13 cellular contexts compared by ENCODE assay signal in the genomic region with DNA sequence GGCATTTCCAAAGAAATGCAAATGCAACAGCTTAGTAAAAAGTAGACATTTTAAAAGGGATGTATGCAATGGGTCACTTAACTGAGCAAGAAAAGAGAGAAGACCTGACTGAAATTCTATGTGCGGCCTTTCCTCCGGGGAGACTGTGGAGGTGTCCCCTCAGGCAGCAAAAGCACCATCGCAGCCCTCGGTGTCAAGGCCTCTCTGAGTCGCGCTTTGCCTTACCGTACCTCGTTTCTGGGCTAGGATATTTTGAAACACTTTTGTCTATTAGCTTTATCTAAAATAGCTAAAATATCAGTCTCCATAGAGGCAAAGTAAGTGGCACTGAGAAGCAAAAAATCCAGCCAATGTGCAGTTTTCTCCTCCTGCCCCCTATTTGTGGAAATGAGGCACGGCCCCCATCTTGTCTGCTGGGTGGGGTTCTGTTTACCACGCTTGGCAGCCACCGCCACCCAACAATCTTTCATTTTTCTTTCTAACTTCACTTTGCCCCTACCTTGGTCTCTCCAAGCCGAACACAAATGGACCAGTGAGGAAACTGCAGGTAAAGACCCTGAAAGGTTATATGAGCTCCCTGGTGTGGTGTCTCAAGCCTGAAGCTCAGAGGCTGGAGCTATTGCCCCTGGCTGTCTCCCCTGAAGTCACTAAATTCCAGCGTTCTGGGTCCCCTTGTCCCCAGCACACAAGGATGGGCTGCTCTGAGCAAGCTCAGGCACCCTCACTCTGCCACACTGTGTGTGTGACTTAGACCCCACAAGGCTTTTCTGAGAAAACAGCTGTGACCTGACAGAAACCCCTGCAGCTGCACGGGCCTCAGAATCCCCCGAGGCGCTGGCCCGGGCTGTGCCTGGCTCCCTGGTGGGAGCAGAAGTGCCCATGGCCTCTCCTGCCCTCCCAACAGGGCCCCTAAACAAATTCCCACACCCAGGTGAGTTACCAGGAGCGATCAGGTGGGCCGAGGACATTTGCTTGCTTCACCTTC. TPM values are rescaled to one million over a fixed set of nuclear protein-coding genes. Genes with fewer than 3 reads are reported as not detected.
DNase-seq lines count a peak whose midpoint lies in the region; ATAC-seq, FAIRE-seq and TF ChIP-seq lines count a peak whose summit lies in the region.
"Had no signal": no experiment of that assay in that cellular context is flagged by ENCODE, and none has a peak within 500 bp of the region (broad histone marks: within the 10 kb centered on the region; RNA-seq: fewer than 3 reads in every experiment).

No MANE protein-coding gene starts in this region.

- no peaks in the 10 kb centered on the region for H3K27me3 ChIP-seq in BLaER1 treated with 17β-estradiol and CSF1 and Interleukin-3, amounts not matched to agents 10 nM and 100 nM
- no peaks in the 10 kb centered on the region for H3K27me3 ChIP-seq in PC-9 (ENCODE audit: insufficient read depth, low read depth)
- no peaks in the 10 kb centered on the region for H3K27me3 ChIP-seq in mucosa of rectum (ENCODE audit: control insufficient read depth in 2 of 2, insufficient read depth in 2 of 2, low read length in 2 of 2)
- no peaks in the 10 kb centered on the region for H3K27me3 ChIP-seq in adrenal gland
- H3K27me3 ChIP-seq in HepG2 (ENCODE audit: control insufficient read depth in 1 of 2, insufficient read depth in 2 of 2, low read length in 2 of 2) = peaks cover 0 to 9% of the 10 kb centered on the region in 2 experiments; a peak in 1 of 5 replicates
- H3K27me3 ChIP-seq: right atrium auricular region had no signal

- CTCF ChIA-PET in PC-9 (lab: Charles Lee) (interaction anchor here (0.6 kb wide), 1 partner anchor 297 kb away, joined by 3 read pairs; no protein-coding TSS in a partner anchor), HepG2 (lab: Yijun Ruan, JAX; ENCODE audit: low intra/inter-chr PET ratio, low total read pairs) (no interaction called here)

- WGBS in adrenal gland, 4 donors = 84 to 93% (median 86%) methylated on average over 15 to 19 of the region's 19 CpGs
- 59% methylated on average over 13 of the region's 19 CpGs for WGBS in HepG2 (ENCODE audit: low lambda C conversion rate)

- H4K20me1 ChIP-seq in BLaER1 treated with 17β-estradiol and CSF1 and Interleukin-3, amounts not matched to agents 10 nM and 100 nM = no peaks in the 10 kb centered on the region
- H4K20me1 ChIP-seq in PC-9 (ENCODE audit: insufficient read depth) = no peaks in the 10 kb centered on the region
- H4K20me1 ChIP-seq in HepG2 (ENCODE audit: insufficient read depth, low read length) = no peaks in the 10 kb centered on the region

- H2AFZ ChIP-seq in PC-9 = no peak overlapping the region; the same call in 1 of the 2 replicates
- no peak overlapping the region for H2AFZ ChIP-seq in HepG2 (ENCODE audit: low read length)

- no peaks in the 10 kb centered on the region for H3F3A ChIP-seq in PC-9 (ENCODE audit: insufficient read depth, low read depth)

- no peak for TF ChIP-seq EP300 in HepG2 (IDR thresholded peaks at IDR 0.05; ENCODE audit: low read depth in 2 of 2, low read length in 2 of 2)
- no peak for TF ChIP-seq EP300 in HepG2 (CRISPR knock-in tag; IDR thresholded peaks at IDR 0.05; ENCODE audit: borderline replicate concordance)

- intact Hi-C loops in PC-9 (cut with micrococcal nuclease; ENCODE audit: unreplicated experiment) (no loop called here), adrenal gland (cut with DNase I) (no loop called here), HepG2 (cut with micrococcal nuclease; ENCODE audit: unreplicated experiment) (no loop called here)

- in situ Hi-C loops in HepG2 (cut with HindIII; ENCODE audit: extremely low pct_ligation_motif_present, low pct_unique_long_range_greater_than_20kb) = no loop called here

- no TSS peak for BruUV-seq in PC-9 (replicated peaks; lab: Mats Ljungman, UMichigan)
- no TSS peak for BruUV-seq in HepG2 (replicated peaks; lab: Mats Ljungman, UMichigan)

- no peak overlapping the region for H3K4me3 ChIP-seq in BLaER1 treated with 17β-estradiol and CSF1 and Interleukin-3, amounts not matched to agents 10 nM and 100 nM
- no peak overlapping the region for H3K4me3 ChIP-seq in PC-9
- peak overlapping the region in 1 of 2 donors; percentile 59 for H3K4me3 ChIP-seq in mucosa of rectum (ENCODE audit: low read length in 2 of 2)
- no peak overlapping the region for H3K4me3 ChIP-seq in adrenal gland
- H3K4me3 ChIP-seq in HepG2 (replicated peaks in 1 of 3; ENCODE audit: insufficient read depth in 1 of 3, low read depth in 2 of 3, low read length in 3 of 3) = no peak overlapping the region
- H3K4me3 ChIP-seq: right atrium auricular region had no signal

- no peak for TF ChIP-seq CTCF in PC-9 (conservative IDR thresholded peaks at IDR 0.05)
- TF ChIP-seq CTCF in adrenal gland (IDR thresholded peaks at IDR 0.05) = no peak
- TF ChIP-seq CTCF in HepG2 (CRISPR knock-in tag; IDR thresholded peaks at IDR 0.05) = no peak

- peaks cover 0 to 12% (median 7%) of the 10 kb centered on the region in 10 experiments; a peak in 11 of 20 replicates for H3K4me1 ChIP-seq in BLaER1 treated with 17β-estradiol and CSF1 and Interleukin-3, amounts not matched to agents 10 nM and 100 nM
- H3K4me1 ChIP-seq in PC-9 (replicated peaks; ENCODE audit: insufficient read depth) = no peaks in the 10 kb centered on the region
- H3K4me1 ChIP-seq in mucosa of rectum (ENCODE audit: control insufficient read depth in 2 of 2, insufficient read depth in 2 of 2, low read length in 2 of 2) = no peaks in the 10 kb centered on the region
- H3K4me1 ChIP-seq in adrenal gland (replicated peaks in 1 of 2) = no peaks in the 10 kb centered on the region
- no peaks in the 10 kb centered on the region for H3K4me1 ChIP-seq in HepG2 (ENCODE audit: insufficient read depth, low read length)
- H3K4me1 ChIP-seq: right atrium auricular region had no signal

- no peaks in the 10 kb centered on the region for H3K36me3 ChIP-seq in BLaER1 treated with 17β-estradiol and CSF1 and Interleukin-3, amounts not matched to agents 10 nM and 100 nM
- H3K36me3 ChIP-seq in PC-9 (ENCODE audit: low read depth) (no peaks in the 10 kb centered on the region), mucosa of rectum (ENCODE audit: control insufficient read depth in 2 of 2, insufficient read depth in 2 of 2, low read length in 2 of 2) (no peaks in the 10 kb centered on the region), adrenal gland (replicated peaks in 1 of 2) (no peaks in the 10 kb centered on the region), HepG2 (replicated peaks in 1 of 2; ENCODE audit: control insufficient read depth in 1 of 2, insufficient read depth in 2 of 2, low read length in 2 of 2) (no peaks in the 10 kb centered on the region)
- H3K36me3 ChIP-seq: right atrium auricular region had no signal

- peak overlapping the region in 8 of 11 experiments; percentile 3 to 36 (median 24); a peak in 9 of 22 replicates for H3K4me2 ChIP-seq in BLaER1 treated with 17β-estradiol and CSF1 and Interleukin-3, amounts not matched to agents 10 nM and 100 nM
- peak overlapping the region; percentile 14; the same call in 1 of the 2 replicates for H3K4me2 ChIP-seq in PC-9
- no peak overlapping the region for H3K4me2 ChIP-seq in HepG2 (ENCODE audit: low read depth, low read length)

- H3K9me2 ChIP-seq in PC-9 (ENCODE audit: insufficient read depth) = no peaks in the 10 kb centered on the region; the same call in 1 of the 2 replicates

- H3K27ac ChIP-seq in BLaER1 treated with 17β-estradiol and CSF1 and Interleukin-3, amounts not matched to agents 10 nM and 100 nM = no peak overlapping the region
- H3K27ac ChIP-seq in PC-9 (no peak overlapping the region), mucosa of rectum (ENCODE audit: low read depth in 2 of 2, low read length in 2 of 2) (peak overlapping the region; percentile 20 to 70), adrenal gland (peak overlapping the region in 2 of 5 donors; percentile 40 to 83), HepG2 (ENCODE audit: extremely low read length, insufficient read depth, low read length) (no peak overlapping the region)
- H3K27ac ChIP-seq: right atrium auricular region had no signal

- no peak for TF ChIP-seq RAD21 in HepG2 (CRISPR knock-in tag; IDR thresholded peaks at IDR 0.05)

- POLR2A ChIA-PET in PC-9 (lab: Charles Lee; ENCODE audit: unreplicated experiment) (no interaction called here), HepG2 (lab: Yijun Ruan, JAX) (no interaction called here)

- H3K79me2 ChIP-seq in PC-9 (ENCODE audit: low read depth) = no peaks in the 10 kb centered on the region
- no peaks in the 10 kb centered on the region for H3K79me2 ChIP-seq in HepG2 (ENCODE audit: insufficient read depth, low read length)

- H3K9ac ChIP-seq in BLaER1 treated with 17β-estradiol and CSF1 and Interleukin-3, amounts not matched to agents 10 nM and 100 nM = peak overlapping the region in 1 of 11 experiments; percentile 16; a peak in 1 of 22 replicates
- H3K9ac ChIP-seq in mucosa of rectum (ENCODE audit: low read depth in 1 of 2, low read length in 2 of 2) (peak overlapping the region in 1 of 2 donors; percentile 14), HepG2 (ENCODE audit: insufficient read depth, low read depth, low read length) (no peak overlapping the region)

- FAIRE-seq in HepG2 (lab: Jason Lieb, UNC) = no peak

- DNase-seq in PC-9 = no peak
- peak; percentile 41 for DNase-seq in activated naive CD4-positive, alpha-beta T cell treated with Interleukin-2 at 50 U/mL for 16 hours
- DNase-seq in adrenal gland = no peak
- no peak for DNase-seq in HepG2 (ENCODE audit: low spot score)
- no peak for DNase-seq in NCI-H2107 treated with DMSO at 0.1 percent for 48 hours (lab: John Stamatoyannopoulos, UW; ENCODE audit: unreplicated experiment)
- no peak for DNase-seq in HK-2 (ENCODE audit: unreplicated experiment)
- DNase-seq: caudate nucleus, HCEC 1CT, NCI-H2029 treated with DMSO at 0.1 percent for 48 hours had no signal

- no peak; the same call in 2 of the 3 replicates for ATAC-seq in HepG2

- 0 out of 22 replicates have a peak, but pooled peaks cover 0 to 1% (median 0%) of the 10 kb centered on the region in 11 experiments for H3K9me3 ChIP-seq in BLaER1 treated with 17β-estradiol and CSF1 and Interleukin-3, amounts not matched to agents 10 nM and 100 nM (replicated peaks in 1 of 11)
- H3K9me3 ChIP-seq in PC-9 (ENCODE audit: insufficient read depth, low read depth) = no peaks in the 10 kb centered on the region
- H3K9me3 ChIP-seq in mucosa of rectum (ENCODE audit: control insufficient read depth in 2 of 2, low read length in 2 of 2) = no peaks in the 10 kb centered on the region
- H3K9me3 ChIP-seq in adrenal gland (replicated peaks in 1 of 3) = no peaks in the 10 kb centered on the region
- H3K9me3 ChIP-seq in HepG2 (ENCODE audit: low read length) = no peaks in the 10 kb centered on the region
- H3K9me3 ChIP-seq: right atrium auricular region had no signal

- TF ChIP-seq POLR2A in adrenal gland (IDR thresholded peaks at IDR 0.05) (no peak), HepG2 (IDR thresholded peaks at IDR 0.05; ENCODE audit: insufficient read depth in 1 of 2, low read depth in 2 of 2, low read length in 2 of 2) (no peak)

RNA-seq across cellular contexts. Expression of a gene that starts 1.6 kb away (rescaled TPM):
- not detected in 2 replicates for total RNA-seq in PC-9 (2021)
- total RNA-seq in adrenal gland = 1 to 10 TPM in 4 of 8 donors, under 1 TPM in 3, not detected in 1; 0.26 to 2.3 (median 1.4) TPM
- 1 to 10 TPM in 2 of 3 donors, under 1 TPM in 1; 0.73 to 2.2 (median 1.2) TPM for polyA plus RNA-seq in adrenal gland
- total RNA-seq in HepG2 (2016; rRNA removed; fragmentation: Illumina TruSeq; extraction: Trizol) = 0.20 and 0.25 TPM in 2 replicates
- not detected in 2 replicates for total RNA-seq in HepG2 (2016; cell fraction: cytosol; rRNA removed; fragmentation: Illumina TruSeq; extraction: Trizol; ENCODE audit: low read depth)
- total RNA-seq in HepG2 (2016; cell fraction: insoluble cytoplasmic fraction; rRNA removed; fragmentation: Illumina TruSeq; extraction: Trizol) = not detected in 2 replicates
- 0.38 and 0.43 TPM in 2 replicates for total RNA-seq in HepG2 (2016; cell fraction: membrane; rRNA removed; fragmentation: Illumina TruSeq; extraction: Trizol)
- total RNA-seq in HepG2 (2016; cell fraction: nucleus; rRNA removed; fragmentation: Illumina TruSeq; extraction: Trizol) = not detected in 2 replicates
- polyA plus RNA-seq in HepG2 (2011; rRNA removed) = not detected in 2 replicates
- 0.03 TPM in 1 of 2 replicates, not detected in the other for polyA plus RNA-seq in HepG2 (2011; cell fraction: cytosol; rRNA removed)
- not detected in 2 replicates for polyA plus RNA-seq in HepG2 (2011; cell fraction: nucleus; rRNA removed)
- polyA plus RNA-seq in HepG2 (2012) = not detected in 2 replicates
- polyA plus RNA-seq in HepG2 (2016; cell fraction: cytosol; fragmentation: Illumina TruSeq; extraction: Trizol; ENCODE audit: low read depth) = not detected in 2 replicates
- polyA plus RNA-seq in HepG2 (2016; cell fraction: insoluble cytoplasmic fraction; fragmentation: Illumina TruSeq; extraction: Trizol; ENCODE audit: low read depth) = 0.22 TPM in 1 of 2 replicates, not detected in the other
- polyA plus RNA-seq in HepG2 (2016; cell fraction: membrane; fragmentation: Illumina TruSeq; extraction: Trizol; ENCODE audit: low read depth) = 0.16 and 0.26 TPM in 2 replicates
- polyA plus RNA-seq in HepG2 (2016; cell fraction: nucleus; fragmentation: Illumina TruSeq; extraction: Trizol; ENCODE audit: insufficient read depth, low read depth) = not detected in 2 replicates
- not detected in 2 replicates for polyA minus RNA-seq in HepG2 (2011; rRNA and poly(A)+ RNA removed; ENCODE audit: low replicate concordance)
- not detected in 2 replicates for polyA minus RNA-seq in HepG2 (2011; cell fraction: cytosol; rRNA and poly(A)+ RNA removed)
- not detected in 2 replicates for polyA minus RNA-seq in HepG2 (2011; cell fraction: nucleus; rRNA and poly(A)+ RNA removed)
- total RNA-seq: fibroblast of lung had no signal
- polyA plus RNA-seq: fibroblast of lung had no signal

RNA-seq across cellular contexts. Expression of a gene that starts 36.9 kb away (rescaled TPM):
- 31.6 and 34.6 TPM in 2 replicates for total RNA-seq in PC-9 (2021)
- 100 to 1,000 TPM; 170 to 605 (median 328) TPM for total RNA-seq in adrenal gland
- polyA plus RNA-seq in adrenal gland = 100 to 1,000 TPM in 1 of 3 donors, 10 to 100 TPM in 2; 69.8 to 267 (median 86.9) TPM
- total RNA-seq in HepG2 (2016; rRNA removed; fragmentation: Illumina TruSeq; extraction: Trizol) = 19.1 and 31.3 TPM in 2 replicates
- 6.3 and 7.1 TPM in 2 replicates for total RNA-seq in HepG2 (2016; cell fraction: cytosol; rRNA removed; fragmentation: Illumina TruSeq; extraction: Trizol; ENCODE audit: low read depth)
- total RNA-seq in HepG2 (2016; cell fraction: insoluble cytoplasmic fraction; rRNA removed; fragmentation: Illumina TruSeq; extraction: Trizol) = 20.2 and 31.0 TPM in 2 replicates
- total RNA-seq in HepG2 (2016; cell fraction: membrane; rRNA removed; fragmentation: Illumina TruSeq; extraction: Trizol) = 17.5 and 18.6 TPM in 2 replicates
- total RNA-seq in HepG2 (2016; cell fraction: nucleus; rRNA removed; fragmentation: Illumina TruSeq; extraction: Trizol) = 27.1 and 29.2 TPM in 2 replicates
- polyA plus RNA-seq in HepG2 (2011; rRNA removed) = 26.9 and 33.5 TPM in 2 replicates
- 20.8 and 24.3 TPM in 2 replicates for polyA plus RNA-seq in HepG2 (2011; cell fraction: cytosol; rRNA removed)
- 9.6 and 10.2 TPM in 2 replicates for polyA plus RNA-seq in HepG2 (2011; cell fraction: nucleus; rRNA removed)
- 14.5 and 19.5 TPM in 2 replicates for polyA plus RNA-seq in HepG2 (2012)
- 8.7 and 10.1 TPM in 2 replicates for polyA plus RNA-seq in HepG2 (2016; cell fraction: cytosol; fragmentation: Illumina TruSeq; extraction: Trizol; ENCODE audit: low read depth)
- polyA plus RNA-seq in HepG2 (2016; cell fraction: insoluble cytoplasmic fraction; fragmentation: Illumina TruSeq; extraction: Trizol; ENCODE audit: low read depth) = 22.2 and 23.8 TPM in 2 replicates
- polyA plus RNA-seq in HepG2 (2016; cell fraction: membrane; fragmentation: Illumina TruSeq; extraction: Trizol; ENCODE audit: low read depth) = 17.6 and 19.0 TPM in 2 replicates
- polyA plus RNA-seq in HepG2 (2016; cell fraction: nucleus; fragmentation: Illumina TruSeq; extraction: Trizol; ENCODE audit: insufficient read depth, low read depth) = 45.6 and 48.0 TPM in 2 replicates
- 8.0 and 38.3 TPM in 2 replicates for polyA minus RNA-seq in HepG2 (2011; rRNA and poly(A)+ RNA removed; ENCODE audit: low replicate concordance)
- polyA minus RNA-seq in HepG2 (2011; cell fraction: cytosol; rRNA and poly(A)+ RNA removed) = 12.8 and 13.4 TPM in 2 replicates
- polyA minus RNA-seq in HepG2 (2011; cell fraction: nucleus; rRNA and poly(A)+ RNA removed) = 7.5 and 7.6 TPM in 2 replicates

Comparison
In these comparisons a context has a peak if more than half of its experiments do, and no peak if none do; other contexts are left out.
1. H3K27ac ChIP-seq: peak in mucosa of rectum (2 of 2); none in BLaER1 treated with 17β-estradiol and CSF1 and Interleukin-3, amounts not matched to agents 10 nM and 100 nM (0 of 11), PC-9 (single experiment) and HepG2 (single experiment).